ENCODE assay signal across 1 cellular context in the genomic region with DNA sequence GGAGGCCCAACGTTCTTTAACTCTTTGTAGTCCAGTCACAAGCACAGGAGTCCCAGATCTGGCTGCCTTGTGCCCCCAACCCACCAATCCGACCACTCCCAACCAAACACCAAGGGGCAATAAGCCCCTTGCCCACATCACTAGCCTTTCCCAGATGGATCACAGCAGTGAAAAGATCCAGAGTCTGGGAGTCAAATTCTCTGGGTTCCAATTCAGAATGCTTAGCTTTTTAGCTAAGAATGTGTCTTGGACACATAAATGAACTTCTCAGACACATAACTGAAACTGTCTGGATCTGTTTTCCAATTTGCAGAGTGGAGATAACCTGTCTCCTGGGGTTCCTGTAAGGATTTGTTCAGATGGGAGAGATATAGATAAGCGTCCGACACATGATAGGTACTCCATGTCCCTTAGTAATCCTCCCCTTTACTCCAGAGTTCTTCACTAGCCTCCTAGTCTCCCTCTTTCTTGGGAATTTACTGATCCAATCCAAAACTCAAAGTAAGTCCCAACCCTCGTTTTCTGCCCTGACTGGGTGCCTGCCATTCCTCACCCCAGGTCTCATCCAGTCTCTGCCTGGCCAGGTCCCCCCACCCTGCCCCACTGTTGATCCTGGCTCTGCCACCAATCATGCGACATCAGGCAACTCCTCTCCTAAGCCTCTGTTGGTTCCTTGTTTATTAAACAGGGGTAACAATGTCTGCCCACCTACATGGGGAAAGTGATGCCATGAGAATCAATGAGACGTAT.
TF ChIP-seq lines count a peak whose summit lies in the region.

No MANE protein-coding gene starts in this region.

TF ChIP-seq in GM23338, 12 proteins besides CTCF, POLR2A, EP300 and RAD21 (continued from another document):
- no peak for TF ChIP-seq REST (IDR thresholded peaks at IDR 0.05; ENCODE audit: unreplicated experiment)
- no peak for TF ChIP-seq NANOG (IDR thresholded peaks at IDR 0.05; ENCODE audit: borderline replicate concordance)
- no peak for TF ChIP-seq ZNF462 (CRISPR knock-in tag; IDR thresholded peaks at IDR 0.05)
TF ChIP-seq in GM23338: peak in this region for 0.
